Comparison of ENCODE assay signal across 18 cellular contexts in genomic region chr2:29607025-29607424, GRCh38.
DNase-seq lines count a peak whose midpoint lies in the region; ATAC-seq and TF ChIP-seq lines count a peak whose summit lies in the region.
"Had no signal": no experiment of that assay in that cellular context is flagged by ENCODE, and none has a peak within 500 bp of the region (broad histone marks: within the 10 kb centered on the region; RNA-seq: fewer than 3 reads in every experiment).

No MANE protein-coding gene starts in this region.

- H3K27ac Mint-ChIP-seq in GM23338, result no peak overlapping the region
- H3K27ac Mint-ChIP-seq in stimulated activated memory B cell treated with anti-CD40 and anti-IgM and Interleukin-4, amounts not matched to agents 10 μg/mL and 1 μg/mL and 100 μg/mL, for 72 hours, result no peak overlapping the region
- no peak overlapping the region for H3K27ac Mint-ChIP-seq in stimulated activated effector memory CD8-positive, alpha-beta T cell treated with anti-CD3 and anti-CD28 coated beads, Interleukin-12 subunit alpha, Interleukin-12 subunit beta, amount 100 ng/mL, for 72 hours

- no peaks in the 10 kb centered on the region for H3F3A ChIP-seq in GM23338 (replicated peaks; ENCODE audit: low read depth)

- no peak for ATAC-seq in GM23338
- no peak for ATAC-seq in RWPE2 (ENCODE audit: low read depth)
- ATAC-seq in HG02885 (IDR thresholded peaks at IDR 0.05; ENCODE audit: poor library complexity, unreplicated experiment), result no peak
- ATAC-seq in stimulated activated memory B cell treated with anti-CD40 and anti-IgM and Interleukin-4, amounts not matched to agents 10 μg/mL and 1 μg/mL and 100 μg/mL, for 72 hours, result no peak
- no peak for ATAC-seq in stimulated activated effector memory CD8-positive, alpha-beta T cell treated with anti-CD3 and anti-CD28 coated beads, Interleukin-12 subunit alpha, Interleukin-12 subunit beta, amount 100 ng/mL, for 72 hours
- ATAC-seq: K562 had no signal

- H3K4me2 ChIP-seq in GM23338 (no peak overlapping the region), fibroblast of lung (ENCODE audit: extremely low read depth, insufficient read depth, low read length) (no peak overlapping the region)

- H3K4me3 Mint-ChIP-seq in GM23338, result no peak overlapping the region
- no peak overlapping the region for H3K4me3 Mint-ChIP-seq in stimulated activated memory B cell treated with anti-CD40 and anti-IgM and Interleukin-4, amounts not matched to agents 10 μg/mL and 1 μg/mL and 100 μg/mL, for 72 hours
- no peak overlapping the region for H3K4me3 Mint-ChIP-seq in stimulated activated effector memory CD8-positive, alpha-beta T cell treated with anti-CD3 and anti-CD28 coated beads, Interleukin-12 subunit alpha, Interleukin-12 subunit beta, amount 100 ng/mL, for 72 hours
- H3K4me3 Mint-ChIP-seq: CD8-positive, alpha-beta memory T cell had no signal

- H3K4me1 Mint-ChIP-seq in GM23338, result peaks cover 33% of the 10 kb centered on the region
- H3K4me1 Mint-ChIP-seq in stimulated activated memory B cell treated with anti-CD40 and anti-IgM and Interleukin-4, amounts not matched to agents 10 μg/mL and 1 μg/mL and 100 μg/mL, for 72 hours, result no peaks in the 10 kb centered on the region
- no peaks in the 10 kb centered on the region for H3K4me1 Mint-ChIP-seq in stimulated activated effector memory CD8-positive, alpha-beta T cell treated with anti-CD3 and anti-CD28 coated beads, Interleukin-12 subunit alpha, Interleukin-12 subunit beta, amount 100 ng/mL, for 72 hours
- H3K4me1 Mint-ChIP-seq: CD8-positive, alpha-beta memory T cell had no signal

- H3K27me3 ChIP-seq in GM23338 (ENCODE audit: insufficient read depth) (no peaks in the 10 kb centered on the region), RWPE2 (ENCODE audit: insufficient read depth, poor library complexity, severe bottlenecking) (no peaks in the 10 kb centered on the region), fibroblast of lung (ENCODE audit: control insufficient read depth, insufficient read depth, low read length) (no peaks in the 10 kb centered on the region)

- DNase-seq in GDM1 (lab: John Stamatoyannopoulos, UW), result peak; percentile 44
- no peak for DNase-seq in GM23338 (ENCODE audit: low spot score)
- DNase-seq in RWPE2 (ENCODE audit: low spot score), result no peak
- DNase-seq in fibroblast of lung (ENCODE audit: low read depth in 2 of 2), result no peak
- DNase-seq in stimulated activated effector memory CD8-positive, alpha-beta T cell treated with anti-CD3 and anti-CD28 coated beads, Interleukin-12 subunit alpha, Interleukin-12 subunit beta, amount 100 ng/mL, for 72 hours (ENCODE audit: low spot score in 2 of 2), result no peak
- DNase-seq in AG08396 (ENCODE audit: low spot score), result no peak
- DNase-seq: C1 segment of cervical spinal cord; CD8-positive, alpha-beta memory T cell; DMS79; NCI-H1436; NCI-H1930; NCI-H226; NCI-H524 treated with DMSO at 0.1 percent for 48 hours; RPMI8226; SIG-M5 had no signal

- no peaks in the 10 kb centered on the region; the same call in 2 of the 3 replicates for H3K36me3 Mint-ChIP-seq in GM23338 (ENCODE audit: low read depth)
- no peaks in the 10 kb centered on the region for H3K36me3 Mint-ChIP-seq in stimulated activated memory B cell treated with anti-CD40 and anti-IgM and Interleukin-4, amounts not matched to agents 10 μg/mL and 1 μg/mL and 100 μg/mL, for 72 hours
- no peaks in the 10 kb centered on the region for H3K36me3 Mint-ChIP-seq in stimulated activated effector memory CD8-positive, alpha-beta T cell treated with anti-CD3 and anti-CD28 coated beads, Interleukin-12 subunit alpha, Interleukin-12 subunit beta, amount 100 ng/mL, for 72 hours
- H3K36me3 Mint-ChIP-seq: CD8-positive, alpha-beta memory T cell had no signal

- H3K4me3 ChIP-seq in GM23338 (no peak overlapping the region), RWPE2 (ENCODE audit: severe bottlenecking) (no peak overlapping the region), fibroblast of lung (replicated peaks in 1 of 4; ENCODE audit: control extremely low read depth in 1 of 4, insufficient read depth in 1 of 4, low read depth in 3 of 4, low read length in 4 of 4) (no peak overlapping the region)
- H3K4me3 ChIP-seq: K562 had no signal

- peaks cover 1% of the 10 kb centered on the region for H3K27me3 Mint-ChIP-seq in GM23338 (ENCODE audit: insufficient read depth, low read depth, poor library complexity)
- H3K27me3 Mint-ChIP-seq in stimulated activated memory B cell treated with anti-CD40 and anti-IgM and Interleukin-4, amounts not matched to agents 10 μg/mL and 1 μg/mL and 100 μg/mL, for 72 hours, result no peaks in the 10 kb centered on the region

- H3K9ac ChIP-seq in fibroblast of lung (ENCODE audit: insufficient read depth, low read length), result no peak overlapping the region

- H3K36me3 ChIP-seq in GM23338 (ENCODE audit: insufficient read depth) (no peaks in the 10 kb centered on the region), RWPE2 (ENCODE audit: low read depth) (no peaks in the 10 kb centered on the region), fibroblast of lung (ENCODE audit: control insufficient read depth, insufficient read depth, low read length) (no peaks in the 10 kb centered on the region)

- H2AFZ ChIP-seq in GM23338 (0 out of 2 replicates have a peak overlapping the region, but pooled peaks have one; percentile 56), fibroblast of lung (ENCODE audit: low read length) (no peak overlapping the region)

- H3K9me3 ChIP-seq in RWPE2 (ENCODE audit: severe bottlenecking) (no peaks in the 10 kb centered on the region), fibroblast of lung (ENCODE audit: control insufficient read depth, insufficient read depth, low read depth, low read length) (no peaks in the 10 kb centered on the region)

- H3K9me2 ChIP-seq in GM23338 (ENCODE audit: insufficient read depth), result peaks cover 35% of the 10 kb centered on the region

- no peaks in the 10 kb centered on the region for H3K79me2 ChIP-seq in GM23338 (replicated peaks; ENCODE audit: insufficient read depth)
- no peaks in the 10 kb centered on the region for H3K79me2 ChIP-seq in fibroblast of lung (ENCODE audit: control insufficient read depth, insufficient read depth, low read length)

- H4K20me1 ChIP-seq in GM23338 (replicated peaks; ENCODE audit: insufficient read depth), result no peaks in the 10 kb centered on the region
- no peaks in the 10 kb centered on the region for H4K20me1 ChIP-seq in fibroblast of lung (ENCODE audit: control insufficient read depth, extremely low read depth, insufficient read depth, low read length)

- TF ChIP-seq CTCF in GM23338 (conservative IDR thresholded peaks at IDR 0.05; ENCODE audit: low read depth in 2 of 2) (no peak), RWPE2 (IDR thresholded peaks at IDR 0.05; ENCODE audit: poor library complexity, severe bottlenecking) (no peak), fibroblast of lung (conservative IDR thresholded peaks at IDR 0.05 in 1 of 2, IDR thresholded peaks at IDR 0.05 in 1 of 2; ENCODE audit: low read depth in 1 of 2, low read length in 2 of 2) (no peak)

- no peak overlapping the region for H3K27ac ChIP-seq in GM23338 (ENCODE audit: low read depth)
- H3K27ac ChIP-seq in RWPE2 (ENCODE audit: poor library complexity, severe bottlenecking), result peak overlapping the region; percentile 93
- H3K27ac ChIP-seq in fibroblast of lung (ENCODE audit: insufficient read depth, low read length), result peak overlapping the region; percentile 69

- H3K4me1 ChIP-seq in GM23338 (ENCODE audit: insufficient read depth) (peaks cover 28% of the 10 kb centered on the region), RWPE2 (ENCODE audit: insufficient read depth, poor library complexity, severe bottlenecking) (peaks cover 22% of the 10 kb centered on the region), fibroblast of lung (ENCODE audit: control insufficient read depth, extremely low read depth, insufficient read depth, low read length) (peaks cover 5% of the 10 kb centered on the region)

- no peaks in the 10 kb centered on the region for H3K9me3 Mint-ChIP-seq in GM23338
- no peaks in the 10 kb centered on the region for H3K9me3 Mint-ChIP-seq in stimulated activated memory B cell treated with anti-CD40 and anti-IgM and Interleukin-4, amounts not matched to agents 10 μg/mL and 1 μg/mL and 100 μg/mL, for 72 hours
- no peaks in the 10 kb centered on the region for H3K9me3 Mint-ChIP-seq in stimulated activated effector memory CD8-positive, alpha-beta T cell treated with anti-CD3 and anti-CD28 coated beads, Interleukin-12 subunit alpha, Interleukin-12 subunit beta, amount 100 ng/mL, for 72 hours
- H3K9me3 Mint-ChIP-seq: CD8-positive, alpha-beta memory T cell had no signal

TF ChIP-seq in GM23338, 12 proteins besides CTCF, POLR2A, EP300 and RAD21 (continues in another document):
- TF ChIP-seq POLR2AphosphoS5 (IDR thresholded peaks at IDR 0.05; ENCODE audit: low read depth), result no peak
- TF ChIP-seq STAT1 (IDR thresholded peaks at IDR 0.05; ENCODE audit: unreplicated experiment), result no peak
- no peak for TF ChIP-seq REST (IDR thresholded peaks at IDR 0.05; ENCODE audit: unreplicated experiment)
- no peak for TF ChIP-seq EZH2phosphoT487 (IDR thresholded peaks at IDR 0.05; ENCODE audit: unreplicated experiment)
- no peak for TF ChIP-seq ZNF331 (CRISPR knock-in tag; IDR thresholded peaks at IDR 0.05; ENCODE audit: low read depth)
- no peak for TF ChIP-seq NANOG (IDR thresholded peaks at IDR 0.05; ENCODE audit: borderline replicate concordance)
- TF ChIP-seq JUNB (IDR thresholded peaks at IDR 0.05; ENCODE audit: unreplicated experiment), result no peak
